1 cellular context compared by ENCODE assay signal in genomic region chr4:6676722-6677558, GRCh38.
A peak's percentile ranks its signal among the peaks of the same experiment; 100 is the strongest.
TF ChIP-seq lines count a peak whose summit lies in the region.

No MANE protein-coding gene starts in this region.

TF ChIP-seq in K562, 482 proteins besides CTCF, POLR2A, EP300 and RAD21 (continued from another document and continues in another):
- no peak for TF ChIP-seq CHD7 (IDR thresholded peaks at IDR 0.05; ENCODE audit: low read depth, low read length)
- TF ChIP-seq ZNF408 (CRISPR knock-in tag; IDR thresholded peaks at IDR 0.05; ENCODE audit: low read depth): no peak
- TF ChIP-seq, protein P1, sequence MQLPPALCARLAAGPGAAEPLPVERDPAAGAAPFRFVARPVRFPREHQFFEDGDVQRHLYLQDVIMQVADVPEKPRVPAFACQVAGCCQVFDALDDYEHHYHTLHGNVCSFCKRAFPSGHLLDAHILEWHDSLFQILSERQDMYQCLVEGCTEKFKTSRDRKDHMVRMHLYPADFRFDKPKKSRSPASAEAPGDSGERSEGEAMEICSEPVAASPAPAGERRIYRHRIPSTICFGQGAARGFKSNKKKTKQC (CRISPR knock-in tag; IDR thresholded peaks at IDR 0.05): no peak
- no peak for TF ChIP-seq HDAC6 (IDR thresholded peaks at IDR 0.05; ENCODE audit: low read depth, low read length)
- TF ChIP-seq SAFB (IDR thresholded peaks at IDR 0.05; ENCODE audit: borderline replicate concordance, low read depth, low read length): peak; percentile 39; the same call in 1 of the 2 replicates
- no peak for TF ChIP-seq ARID3B (CRISPR knock-in tag; IDR thresholded peaks at IDR 0.05; ENCODE audit: borderline replicate concordance)
- TF ChIP-seq, protein P2, sequence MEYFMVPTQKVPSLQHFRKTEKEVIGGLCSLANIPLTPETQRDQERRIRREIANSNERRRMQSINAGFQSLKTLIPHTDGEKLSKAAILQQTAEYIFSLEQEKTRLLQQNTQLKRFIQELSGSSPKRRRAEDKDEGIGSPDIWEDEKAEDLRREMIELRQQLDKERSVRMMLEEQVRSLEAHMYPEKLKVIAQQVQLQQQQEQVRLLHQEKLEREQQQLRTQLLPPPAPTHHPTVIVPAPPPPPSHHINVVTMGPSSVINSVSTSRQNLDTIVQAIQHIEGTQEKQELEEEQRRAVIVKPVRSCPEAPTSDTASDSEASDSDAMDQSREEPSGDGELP (CRISPR knock-in tag; IDR thresholded peaks at IDR 0.05; ENCODE audit: borderline replicate concordance): no peak
- no peak for TF ChIP-seq ZFPM2 (CRISPR knock-in tag; IDR thresholded peaks at IDR 0.05)
- peak in 1 of 2 experiments; percentile 40; a peak in 2 of 4 replicates for TF ChIP-seq NRF1 (conservative IDR thresholded peaks at IDR 0.05 in 1 of 2, IDR thresholded peaks at IDR 0.05 in 1 of 2)
- no peak for TF ChIP-seq MECOM (CRISPR knock-in tag; IDR thresholded peaks at IDR 0.05)
- TF ChIP-seq, protein P3, sequence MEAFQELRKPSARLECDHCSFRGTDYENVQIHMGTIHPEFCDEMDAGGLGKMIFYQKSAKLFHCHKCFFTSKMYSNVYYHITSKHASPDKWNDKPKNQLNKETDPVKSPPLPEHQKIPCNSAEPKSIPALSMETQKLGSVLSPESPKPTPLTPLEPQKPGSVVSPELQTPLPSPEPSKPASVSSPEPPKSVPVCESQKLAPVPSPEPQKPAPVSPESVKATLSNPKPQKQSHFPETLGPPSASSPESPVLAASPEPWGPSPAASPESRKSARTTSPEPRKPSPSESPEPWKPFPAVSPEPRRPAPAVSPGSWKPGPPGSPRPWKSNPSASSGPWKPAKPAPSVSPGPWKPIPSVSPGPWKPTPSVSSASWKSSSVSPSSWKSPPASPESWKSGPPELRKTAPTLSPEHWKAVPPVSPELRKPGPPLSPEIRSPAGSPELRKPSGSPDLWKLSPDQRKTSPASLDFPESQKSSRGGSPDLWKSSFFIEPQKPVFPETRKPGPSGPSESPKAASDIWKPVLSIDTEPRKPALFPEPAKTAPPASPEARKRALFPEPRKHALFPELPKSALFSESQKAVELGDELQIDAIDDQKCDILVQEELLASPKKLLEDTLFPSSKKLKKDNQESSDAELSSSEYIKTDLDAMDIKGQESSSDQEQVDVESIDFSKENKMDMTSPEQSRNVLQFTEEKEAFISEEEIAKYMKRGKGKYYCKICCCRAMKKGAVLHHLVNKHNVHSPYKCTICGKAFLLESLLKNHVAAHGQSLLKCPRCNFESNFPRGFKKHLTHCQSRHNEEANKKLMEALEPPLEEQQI (IDR thresholded peaks at IDR 0.05): no peak
- no peak for TF ChIP-seq HMG20A (CRISPR knock-in tag; conservative IDR thresholded peaks at IDR 0.05)
- no peak for TF ChIP-seq RFX5 (IDR thresholded peaks at IDR 0.05; ENCODE audit: low read depth, low read length)
- TF ChIP-seq ZNF146 (CRISPR knock-in tag; IDR thresholded peaks at IDR 0.05; ENCODE audit: unreplicated experiment): no peak
- TF ChIP-seq, protein P4, sequence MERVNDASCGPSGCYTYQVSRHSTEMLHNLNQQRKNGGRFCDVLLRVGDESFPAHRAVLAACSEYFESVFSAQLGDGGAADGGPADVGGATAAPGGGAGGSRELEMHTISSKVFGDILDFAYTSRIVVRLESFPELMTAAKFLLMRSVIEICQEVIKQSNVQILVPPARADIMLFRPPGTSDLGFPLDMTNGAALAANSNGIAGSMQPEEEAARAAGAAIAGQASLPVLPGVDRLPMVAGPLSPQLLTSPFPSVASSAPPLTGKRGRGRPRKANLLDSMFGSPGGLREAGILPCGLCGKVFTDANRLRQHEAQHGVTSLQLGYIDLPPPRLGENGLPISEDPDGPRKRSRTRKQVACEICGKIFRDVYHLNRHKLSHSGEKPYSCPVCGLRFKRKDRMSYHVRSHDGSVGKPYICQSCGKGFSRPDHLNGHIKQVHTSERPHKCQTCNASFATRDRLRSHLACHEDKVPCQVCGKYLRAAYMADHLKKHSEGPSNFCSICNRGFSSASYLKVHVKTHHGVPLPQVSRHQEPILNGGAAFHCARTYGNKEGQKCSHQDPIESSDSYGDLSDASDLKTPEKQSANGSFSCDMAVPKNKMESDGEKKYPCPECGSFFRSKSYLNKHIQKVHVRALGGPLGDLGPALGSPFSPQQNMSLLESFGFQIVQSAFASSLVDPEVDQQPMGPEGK (CRISPR knock-in tag; IDR thresholded peaks at IDR 0.05; ENCODE audit: borderline replicate concordance): no peak
- TF ChIP-seq SNRNP70 (optimal IDR thresholded peaks at IDR 0.05; ENCODE audit: low read depth, low read length): no peak
- no peak for TF ChIP-seq NELFE (IDR thresholded peaks at IDR 0.05; ENCODE audit: insufficient read depth, insufficient read length)
- no peak for TF ChIP-seq EGR1 (conservative IDR thresholded peaks at IDR 0.05)
- TF ChIP-seq, protein P5, sequence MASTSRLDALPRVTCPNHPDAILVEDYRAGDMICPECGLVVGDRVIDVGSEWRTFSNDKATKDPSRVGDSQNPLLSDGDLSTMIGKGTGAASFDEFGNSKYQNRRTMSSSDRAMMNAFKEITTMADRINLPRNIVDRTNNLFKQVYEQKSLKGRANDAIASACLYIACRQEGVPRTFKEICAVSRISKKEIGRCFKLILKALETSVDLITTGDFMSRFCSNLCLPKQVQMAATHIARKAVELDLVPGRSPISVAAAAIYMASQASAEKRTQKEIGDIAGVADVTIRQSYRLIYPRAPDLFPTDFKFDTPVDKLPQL (IDR thresholded peaks at IDR 0.05; ENCODE audit: extremely low read depth, insufficient read length): no peak
- peak; percentile 74 for TF ChIP-seq RBFOX2 (IDR thresholded peaks at IDR 0.05; ENCODE audit: low read depth, low read length)
- 0 out of 2 replicates have a peak, but pooled peaks have one; percentile 16 for TF ChIP-seq CHD2 (IDR thresholded peaks at IDR 0.05; ENCODE audit: low read depth, low read length)
- peak; percentile 77 for TF ChIP-seq POLR2G (IDR thresholded peaks at IDR 0.05; ENCODE audit: low read depth, low read length)
- TF ChIP-seq MTA3 (IDR thresholded peaks at IDR 0.05; ENCODE audit: borderline replicate concordance): no peak
- TF ChIP-seq XRCC5 (IDR thresholded peaks at IDR 0.05; ENCODE audit: low read depth, low read length): no peak
- TF ChIP-seq ZNF311 (CRISPR knock-in tag; IDR thresholded peaks at IDR 0.05): no peak
- TF ChIP-seq FOXK2 (conservative IDR thresholded peaks at IDR 0.05 in 1 of 2, IDR thresholded peaks at IDR 0.05 in 1 of 2; ENCODE audit: low read depth in 2 of 2): no peak; a peak in 1 of 4 replicates
- TF ChIP-seq NFATC3 (IDR thresholded peaks at IDR 0.05): no peak
- no peak for TF ChIP-seq PKNOX1 (IDR thresholded peaks at IDR 0.05)
- no peak for TF ChIP-seq ZNF12 (CRISPR knock-in tag; IDR thresholded peaks at IDR 0.05)
- no peak for TF ChIP-seq PHF21A (IDR thresholded peaks at IDR 0.05; ENCODE audit: borderline replicate concordance, low read depth)
- no peak for TF ChIP-seq ZBTB1 (CRISPR knock-in tag; IDR thresholded peaks at IDR 0.05; ENCODE audit: borderline replicate concordance, low read depth)
- no peak for TF ChIP-seq TEAD4 (IDR thresholded peaks at IDR 0.05; ENCODE audit: low read length)
- TF ChIP-seq TEAD4 (CRISPR knock-in tag; IDR thresholded peaks at IDR 0.05; ENCODE audit: borderline replicate concordance): no peak
- TF ChIP-seq, protein P6, sequence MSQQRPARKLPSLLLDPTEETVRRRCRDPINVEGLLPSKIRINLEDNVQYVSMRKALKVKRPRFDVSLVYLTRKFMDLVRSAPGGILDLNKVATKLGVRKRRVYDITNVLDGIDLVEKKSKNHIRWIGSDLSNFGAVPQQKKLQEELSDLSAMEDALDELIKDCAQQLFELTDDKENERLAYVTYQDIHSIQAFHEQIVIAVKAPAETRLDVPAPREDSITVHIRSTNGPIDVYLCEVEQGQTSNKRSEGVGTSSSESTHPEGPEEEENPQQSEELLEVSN (IDR thresholded peaks at IDR 0.05; ENCODE audit: borderline replicate concordance in 1 of 2, extremely low read depth in 1 of 2, insufficient read depth in 1 of 2, insufficient read length in 1 of 2, low read depth in 1 of 2, low read length in 1 of 2, poor library complexity in 1 of 2, severe bottlenecking in 1 of 2): no peak
- TF ChIP-seq ELF4 (CRISPR knock-in tag; IDR thresholded peaks at IDR 0.05): peak; percentile 53
- no peak for TF ChIP-seq TEAD2 (tag; IDR thresholded peaks at IDR 0.05)
